ENCODE assay signal across 15 cellular contexts in the genomic region with DNA sequence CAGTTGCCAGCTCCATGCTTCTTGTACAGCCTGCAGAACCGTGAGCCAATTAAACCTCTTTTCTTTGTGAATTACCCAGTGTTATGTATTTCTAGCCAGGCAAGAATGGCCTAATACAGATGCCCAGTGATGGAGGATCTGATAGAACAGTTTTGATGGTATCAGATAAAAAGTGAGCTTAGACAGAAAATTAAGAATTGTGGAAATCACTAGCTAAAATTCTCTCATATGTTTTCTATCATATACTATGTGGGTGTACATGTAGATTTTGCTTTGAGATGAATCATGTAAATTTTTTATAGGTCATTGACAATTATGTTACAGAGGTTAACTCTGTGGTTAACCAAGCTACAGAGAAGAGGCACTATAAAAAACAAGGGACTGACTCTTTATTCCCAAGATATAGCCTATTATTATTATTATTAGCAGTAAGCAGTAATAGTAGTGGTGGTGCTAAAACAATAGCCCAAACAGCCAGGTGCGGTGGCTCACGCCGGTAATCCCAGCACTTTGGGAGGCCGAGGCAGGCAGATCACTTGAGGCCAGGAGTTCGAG.
"Had no signal": no experiment of that assay in that cellular context is flagged by ENCODE, and none has a peak within 500 bp of the region (broad histone marks: within the 10 kb centered on the region; RNA-seq: fewer than 3 reads in every experiment).

No MANE protein-coding gene starts in this region.

- H3K36me3 ChIP-seq: esophagus squamous epithelium, heart left ventricle, pancreas had no signal

- DNase-seq: esophagus squamous epithelium; heart left ventricle; hippocampal formation; kidney glomerular epithelial cell; mammary epithelial cell; naive thymus-derived CD4-positive, alpha-beta T cell; pancreas; right cardiac atrium; small intestine; stimulated activated CD4-positive, alpha-beta T cell treated with anti-CD3 and anti-CD28 coated beads, Interleukin-12 subunit alpha, Interleukin-12 subunit beta, amount 100 ng/mL, for 4 hours; stimulated activated naive CD4-positive, alpha-beta T cell treated with Interleukin-2 at 50 U/mL for 16 hours; trophoblast cell had no signal

- H3K27me3 ChIP-seq: esophagus squamous epithelium, heart left ventricle, pancreas had no signal

- ATAC-seq: heart left ventricle; left lobe of liver; naive thymus-derived CD4-positive, alpha-beta T cell; pancreas; right cardiac atrium had no signal

- H3K9me3 ChIP-seq: esophagus squamous epithelium, heart left ventricle, pancreas had no signal

- H3K4me3 ChIP-seq: esophagus squamous epithelium, heart left ventricle, pancreas had no signal

- H3K4me1 ChIP-seq: esophagus squamous epithelium, pancreas had no signal

- H3K27ac Mint-ChIP-seq: dendritic cell treated with granulocyte-macrophage colony-stimulating factor and Interleukin-4, amounts not matched to agents 40 ng/mL and 50 ng/mL, for 4 days; naive thymus-derived CD4-positive, alpha-beta T cell; progenitor cell of endocrine pancreas had no signal

- H3K9me3 Mint-ChIP-seq: dendritic cell treated with granulocyte-macrophage colony-stimulating factor and Interleukin-4, amounts not matched to agents 40 ng/mL and 50 ng/mL, for 4 days had no signal

- H3K27me3 Mint-ChIP-seq: dendritic cell treated with granulocyte-macrophage colony-stimulating factor and Interleukin-4, amounts not matched to agents 40 ng/mL and 50 ng/mL, for 4 days had no signal

- H3K4me1 Mint-ChIP-seq: naive thymus-derived CD4-positive, alpha-beta T cell had no signal

- H3K4me3 Mint-ChIP-seq: dendritic cell treated with granulocyte-macrophage colony-stimulating factor and Interleukin-4, amounts not matched to agents 40 ng/mL and 50 ng/mL, for 4 days; naive thymus-derived CD4-positive, alpha-beta T cell had no signal

- H3K36me3 Mint-ChIP-seq: naive thymus-derived CD4-positive, alpha-beta T cell had no signal
